Comparison of ENCODE assay signal across 12 cellular contexts in genomic region chr20:14951105-14951504, GRCh38.
DNase-seq lines count a peak whose midpoint lies in the region; ATAC-seq and TF ChIP-seq lines count a peak whose summit lies in the region.
"Had no signal": no experiment of that assay in that cellular context is flagged by ENCODE, and none has a peak within 500 bp of the region (broad histone marks: within the 10 kb centered on the region; RNA-seq: fewer than 3 reads in every experiment).

No MANE protein-coding gene starts in this region.

- DNase-seq in glutamatergic neuron (no peak), cerebellar nuclear complex (lab: John Stamatoyannopoulos, UW) (no peak), NOMO-1 treated with DMSO at 0.1 percent for 48 hours (lab: John Stamatoyannopoulos, UW; ENCODE audit: unreplicated experiment) (no peak), NAMALWA (ENCODE audit: low spot score) (no peak), SKM-1 treated with dmso at 0.1 percent for 144 hours (lab: John Stamatoyannopoulos, UW; ENCODE audit: unreplicated experiment) (no peak)
- DNase-seq: activated CD4-positive, alpha-beta T cell treated with anti-CD3 and anti-CD28 coated beads, Interleukin-2, amount 10 ng/mL, durations not matched to agents 24 days and 14 days; NCI-H446; stimulated activated CD4-positive, alpha-beta T cell treated with anti-CD3 and anti-CD28 coated beads, Interleukin-15, amount 100 ng/mL, for 24 hours; stimulated activated naive CD4-positive, alpha-beta T cell had no signal

- H3K27me3 Mint-ChIP-seq in glutamatergic neuron (ENCODE audit: unreplicated experiment), result peaks cover 4% of the 10 kb centered on the region
- H3K27me3 Mint-ChIP-seq: activated CD4-positive, alpha-beta T cell treated with anti-CD3 and anti-CD28 coated beads, Interleukin-2, amount 10 ng/mL, durations not matched to agents 24 days and 14 days had no signal

- peaks cover 2% of the 10 kb centered on the region for H3K9me3 Mint-ChIP-seq in glutamatergic neuron (ENCODE audit: unreplicated experiment)

- H3K36me3 Mint-ChIP-seq in glutamatergic neuron (ENCODE audit: unreplicated experiment), result no peaks in the 10 kb centered on the region

- H3K4me3 Mint-ChIP-seq in glutamatergic neuron (ENCODE audit: unreplicated experiment), result no peak overlapping the region
- H3K4me3 Mint-ChIP-seq: activated CD4-positive, alpha-beta T cell treated with anti-CD3 and anti-CD28 coated beads, Interleukin-2, amount 10 ng/mL, durations not matched to agents 24 days and 14 days had no signal

- H3K27ac Mint-ChIP-seq in glutamatergic neuron (ENCODE audit: unreplicated experiment), result peak overlapping the region; percentile 70
- H3K27ac Mint-ChIP-seq: activated CD4-positive, alpha-beta T cell treated with anti-CD3 and anti-CD28 coated beads, Interleukin-2, amount 10 ng/mL, durations not matched to agents 24 days and 14 days had no signal

- ATAC-seq in GM18499 (IDR thresholded peaks at IDR 0.05; ENCODE audit: insufficient read depth, unreplicated experiment) (peak; percentile 55), GM21423 (IDR thresholded peaks at IDR 0.05; ENCODE audit: unreplicated experiment) (peak; percentile 71), HG03159 (IDR thresholded peaks at IDR 0.05; ENCODE audit: unreplicated experiment) (peak; percentile 77)

- H3K4me1 Mint-ChIP-seq in glutamatergic neuron (ENCODE audit: low read depth, unreplicated experiment), result peaks cover 28% of the 10 kb centered on the region
- H3K4me1 Mint-ChIP-seq: activated CD4-positive, alpha-beta T cell treated with anti-CD3 and anti-CD28 coated beads, Interleukin-2, amount 10 ng/mL, durations not matched to agents 24 days and 14 days had no signal

- no peak for TF ChIP-seq CTCF in glutamatergic neuron (IDR thresholded peaks at IDR 0.05; ENCODE audit: partially characterized antibody, unreplicated experiment)
